Comparison of ENCODE assay signal across 11 cellular contexts in genomic region chr17:1592751-1593629, GRCh38. TPM values are rescaled to one million over a fixed set of nuclear protein-coding genes. Genes with fewer than 3 reads are reported as not detected.
DNase-seq lines count a peak whose midpoint lies in the region; ATAC-seq and TF ChIP-seq lines count a peak whose summit lies in the region.
"Had no signal": no experiment of that assay in that cellular context is flagged by ENCODE, and none has a peak within 500 bp of the region (broad histone marks: within the 10 kb centered on the region; RNA-seq: fewer than 3 reads in every experiment).

No MANE protein-coding gene starts in this region.

- H3K4me3 ChIP-seq in heart left ventricle: no peak overlapping the region
- H3K4me3 ChIP-seq: body of pancreas had no signal

- TF ChIP-seq POLR2A in heart left ventricle (IDR thresholded peaks at IDR 0.05): no peak

- H3K36me3 ChIP-seq in heart left ventricle: peaks cover 0 to 24% (median 0%) of the 10 kb centered on the region in 9 donors

- no peaks in the 10 kb centered on the region for H3K27me3 ChIP-seq in heart left ventricle
- H3K27me3 ChIP-seq: body of pancreas had no signal

- intact Hi-C loops in heart left ventricle (cut with DNase I): loop anchor here in 1 of 10 donors (5.0 kb wide), 1 partner anchor 34 kb away; the partner anchor contains the start of gene SLC43A2

- ATAC-seq in GM18511 (IDR thresholded peaks at IDR 0.05; ENCODE audit: unreplicated experiment) (peak; percentile 79), GM21723 (IDR thresholded peaks at IDR 0.05; ENCODE audit: unreplicated experiment) (peak; percentile 59), memory B cell (ENCODE audit: low read depth) (peak; percentile 92), heart left ventricle (no peak)
- ATAC-seq: body of pancreas had no signal

- peak; percentile 81 for DNase-seq in HuH-7 (ENCODE audit: low spot score)
- peak; percentile 81 to 89 for DNase-seq in memory B cell (ENCODE audit: low spot score in 2 of 2)
- DNase-seq in activated CD4-positive, alpha-beta T cell treated with anti-CD3 and anti-CD28 coated beads, Interleukin-2, amount 50 U/mL, for 4 hours: no peak
- DNase-seq in heart left ventricle: no peak
- DNase-seq in ACHN: no peak
- DNase-seq in NOMO-1 (lab: John Stamatoyannopoulos, UW; ENCODE audit: unreplicated experiment in 2 of 2): no peak
- DNase-seq: body of pancreas; kidney glomerular epithelial cell; stimulated activated CD4-positive, alpha-beta T cell treated with anti-CD3 and anti-CD28 coated beads, Interleukin-4, amount 100 ng/mL, for 1 hour had no signal

- 80 to 85% (median 84%) methylated on average over 20 to 25 of the region's 25 CpGs for WGBS in heart left ventricle, 4 donors

- peak overlapping the region; percentile 94 for H3K27ac Mint-ChIP-seq in memory B cell

- H3K36me3 Mint-ChIP-seq in memory B cell: peaks cover 9% of the 10 kb centered on the region

- no peak for TF ChIP-seq CTCF in heart left ventricle (IDR thresholded peaks at IDR 0.05)

- no peaks in the 10 kb centered on the region for H3K9me3 Mint-ChIP-seq in memory B cell

- H3K4me3 Mint-ChIP-seq in memory B cell: peak overlapping the region; percentile 83

- H3K9me3 ChIP-seq in heart left ventricle: no peaks in the 10 kb centered on the region
- H3K9me3 ChIP-seq: body of pancreas had no signal

- peaks cover 0 to 44% (median 15%) of the 10 kb centered on the region in 12 donors for H3K4me1 ChIP-seq in heart left ventricle

- H3K27me3 Mint-ChIP-seq in memory B cell: no peaks in the 10 kb centered on the region

- H3K4me1 Mint-ChIP-seq in memory B cell: peaks cover 21% of the 10 kb centered on the region

- in situ Hi-C loops in ACHN (cut with HindIII; ENCODE audit: low pct_ligation_motif_present, low pct_unique_long_range_greater_than_20kb, low sequenced_read_pairs): no loop called here

- H3K27ac ChIP-seq in heart left ventricle: no peak overlapping the region
- H3K27ac ChIP-seq: body of pancreas had no signal

RNA-seq across cellular contexts. Expression of gene PITPNA, which starts 30.4 kb away (rescaled TPM):
- 10 to 100 TPM; 38.1 to 70.2 (median 50.6) TPM for total RNA-seq in heart left ventricle
- polyA plus RNA-seq in heart left ventricle: 10 to 100 TPM; 10.1 to 61.7 TPM

RNA-seq across cellular contexts. Expression of gene SLC43A2, which starts 35.6 kb away (rescaled TPM):
- 10 to 100 TPM in 3 of 9 donors, 1 to 10 TPM in 6; 4.1 to 29.1 (median 7.1) TPM for total RNA-seq in heart left ventricle
- polyA plus RNA-seq in heart left ventricle: 1 to 10 TPM; 1.4 to 6.8 TPM

RNA-seq across cellular contexts. Expression of gene SCARF1, which starts 52.5 kb away (rescaled TPM):
- total RNA-seq in heart left ventricle: 10 to 100 TPM in 7 of 9 donors, 1 to 10 TPM in 2; 7.4 to 25.9 (median 12.9) TPM
- 1 to 10 TPM; 9.0 to 9.1 TPM for polyA plus RNA-seq in heart left ventricle

RNA-seq across cellular contexts. Expression of gene RILP, which starts 56.7 kb away (rescaled TPM):
- 100 to 1,000 TPM in 2 of 9 donors, 10 to 100 TPM in 7; 41.9 to 130 (median 60.1) TPM for total RNA-seq in heart left ventricle
- polyA plus RNA-seq in heart left ventricle: 100 to 1,000 TPM in 1 of 2 donors, 10 to 100 TPM in 1; 37.6 to 124 TPM

Comparison
In these comparisons a context has a peak if more than half of its experiments do, and no peak if none do; other contexts are left out.
1. ATAC-seq: peak in GM18511 (single experiment), GM21723 (single experiment) and memory B cell (single experiment); none in heart left ventricle (0 of 4).
2. DNase-seq: peak in HuH-7 (single experiment) and memory B cell (2 of 2); none in activated CD4-positive, alpha-beta T cell treated with anti-CD3 and anti-CD28 coated beads, Interleukin-2, amount 50 U/mL, for 4 hours (0 of 2), heart left ventricle (0 of 5), ACHN (single experiment) and NOMO-1 (0 of 2).